15 cellular contexts compared by ENCODE assay signal in the genomic region with DNA sequence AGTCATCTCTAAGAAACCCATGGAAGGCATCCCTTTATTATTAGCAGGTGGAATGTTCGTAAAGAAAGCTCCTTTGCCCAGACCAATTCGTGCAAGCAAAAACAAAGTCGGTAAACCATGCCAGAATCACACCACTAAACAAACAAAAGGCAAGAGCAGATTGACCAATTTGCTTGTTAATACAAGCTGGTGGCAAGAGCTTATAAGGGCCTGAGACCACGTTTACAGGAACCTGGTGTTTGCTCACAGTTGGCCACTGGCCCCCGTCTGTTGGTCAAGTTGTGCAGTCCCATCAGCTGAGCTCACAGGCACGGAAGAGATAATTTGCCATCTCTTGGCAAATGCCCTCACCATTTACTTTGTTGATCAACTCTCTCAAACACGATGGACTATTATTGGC.
A peak's percentile ranks its signal among the peaks of the same experiment; 100 is the strongest.
DNase-seq lines count a peak whose midpoint lies in the region; ATAC-seq and TF ChIP-seq lines count a peak whose summit lies in the region.
"Had no signal": no experiment of that assay in that cellular context is flagged by ENCODE, and none has a peak within 500 bp of the region (broad histone marks: within the 10 kb centered on the region; RNA-seq: fewer than 3 reads in every experiment).

No MANE protein-coding gene starts in this region.

- peak; percentile 68 for DNase-seq in NCI-H748 (lab: John Stamatoyannopoulos, UW; ENCODE audit: unreplicated experiment)
- no peak for DNase-seq in NCI-H748 treated with DMSO at 0.1 percent for 48 hours (lab: John Stamatoyannopoulos, UW)
- DNase-seq in DMS79 treated with DMSO at 0.1 percent for 48 hours (lab: John Stamatoyannopoulos, UW) = peak; percentile 59
- DNase-seq in NCI-H2029 treated with DMSO at 0.1 percent for 48 hours (lab: John Stamatoyannopoulos, UW) = peak; percentile 31
- DNase-seq in left lobe of liver (ENCODE audit: low spot score) = no peak
- DNase-seq in lower leg skin (ENCODE audit: low spot score in 2 of 2) = no peak
- no peak for DNase-seq in SHP77 treated with DMSO at 0.1 percent for 48 hours (lab: John Stamatoyannopoulos, UW)
- DNase-seq: ACHN; Calu3; CD4-positive, CD25-positive, alpha-beta regulatory T cell; DMS 273 treated with DMSO at 0.1 percent for 48 hours; EL had no signal

- TF ChIP-seq POLR2A in lower leg skin (IDR thresholded peaks at IDR 0.05) = no peak

- 75 to 79% methylated on average over 7 of the region's 7 CpGs for WGBS in lower leg skin, 2 donors

- no peak overlapping the region for H3K4me3 ChIP-seq in lower leg skin (ENCODE audit: low read depth, poor library complexity, severe bottlenecking)
- H3K4me3 ChIP-seq: BLaER1 treated with 17β-estradiol and CSF1 and Interleukin-3, amounts not matched to agents 10 nM and 100 nM; HAP-1 had no signal

- ATAC-seq in left lobe of liver (peak; percentile 32), GM19328 (IDR thresholded peaks at IDR 0.05; ENCODE audit: unreplicated experiment) (no peak)

- TF ChIP-seq CTCF in lower leg skin (IDR thresholded peaks at IDR 0.05) = no peak

- intact Hi-C loops in lower leg skin (cut with DNase I; ENCODE audit: low total_unique reads) = no loop called here

Comparison
In these comparisons a context has a peak if more than half of its experiments do, and no peak if none do; other contexts are left out.
1. DNase-seq: peak in NCI-H748 (single experiment), DMS79 treated with DMSO at 0.1 percent for 48 hours (single experiment) and NCI-H2029 treated with DMSO at 0.1 percent for 48 hours (single experiment); none in NCI-H748 treated with DMSO at 0.1 percent for 48 hours (single experiment), left lobe of liver (single experiment), lower leg skin (0 of 2) and SHP77 treated with DMSO at 0.1 percent for 48 hours (single experiment).